In genomic region chr2:239676716-239677454, GRCh38 we compare ENCODE assay signal across 17 cellular contexts.
DNase-seq lines count a peak whose midpoint lies in the region; ATAC-seq and TF ChIP-seq lines count a peak whose summit lies in the region.
"Had no signal": no experiment of that assay in that cellular context is flagged by ENCODE, and none has a peak within 500 bp of the region (broad histone marks: within the 10 kb centered on the region; RNA-seq: fewer than 3 reads in every experiment).

No MANE protein-coding gene starts in this region.

- peak overlapping the region; percentile 63 for H3K27ac ChIP-seq in BLaER1
- H3K27ac ChIP-seq in DND-41 (ENCODE audit: low read length) = no peak overlapping the region
- no peak overlapping the region for H3K27ac ChIP-seq in osteoblast (ENCODE audit: low read depth, low read length)

- peak overlapping the region; percentile 88 for H3K4me2 ChIP-seq in BLaER1
- H3K4me2 ChIP-seq in DND-41 (ENCODE audit: insufficient read depth, low read length) = no peak overlapping the region
- H3K4me2 ChIP-seq in osteoblast (ENCODE audit: insufficient read depth, low read length) = no peak overlapping the region

- DNase-seq in DND-41 (no peak), islet precursor cell (peak; percentile 43), osteoblast (ENCODE audit: insufficient read length, low spot score, missing footprints) (peak; percentile 73), NK-92 (lab: John Stamatoyannopoulos, UW; ENCODE audit: unreplicated experiment) (no peak), NAMALWA (ENCODE audit: low spot score) (no peak), SK-N-DZ (ENCODE audit: low spot score) (no peak)
- DNase-seq in natural killer cell treated with Interleukin-12 subunit alpha and Interleukin-12 subunit beta and Interleukin-15 and Interleukin-18, amount 100 ng/mL, for 72 hours (ENCODE audit: low spot score) = no peak
- DNase-seq: Caco-2; CD4-positive, CD25-positive, alpha-beta regulatory T cell; NCI-H1048; NCI-H1436 treated with DMSO at 0.1 percent for 48 hours; NCI-H2029 treated with DMSO at 0.1 percent for 48 hours; NCI-H510A treated with DMSO at 0.1 percent for 48 hours; SHP77 treated with DMSO at 0.1 percent for 48 hours had no signal

- H3K4me1 ChIP-seq in BLaER1 = peaks cover 47% of the 10 kb centered on the region
- no peaks in the 10 kb centered on the region for H3K4me1 ChIP-seq in DND-41 (ENCODE audit: insufficient read depth, low read length)
- no peaks in the 10 kb centered on the region for H3K4me1 ChIP-seq in osteoblast (ENCODE audit: insufficient read depth, low read length)
- H3K4me1 ChIP-seq: Caco-2 had no signal

- H3K4me3 ChIP-seq in BLaER1 (no peak overlapping the region), DND-41 (ENCODE audit: low read depth in 1 of 2, low read length in 2 of 2) (no peak overlapping the region), osteoblast (ENCODE audit: insufficient read depth, low read length) (no peak overlapping the region)
- H3K4me3 ChIP-seq: K562 had no signal

- no peaks in the 10 kb centered on the region for H3K9me3 Mint-ChIP-seq in natural killer cell treated with Interleukin-12 subunit alpha and Interleukin-12 subunit beta and Interleukin-15 and Interleukin-18, amount 100 ng/mL, for 72 hours
- H3K9me3 Mint-ChIP-seq: H9 had no signal

- no peak overlapping the region for H3K27ac Mint-ChIP-seq in natural killer cell treated with Interleukin-12 subunit alpha and Interleukin-12 subunit beta and Interleukin-15 and Interleukin-18, amount 100 ng/mL, for 72 hours
- H3K27ac Mint-ChIP-seq: CD4-positive, CD25-positive, alpha-beta regulatory T cell had no signal

- peaks cover 12 to 17% of the 10 kb centered on the region in 2 donors for H3K27me3 Mint-ChIP-seq in natural killer cell treated with Interleukin-12 subunit alpha and Interleukin-12 subunit beta and Interleukin-15 and Interleukin-18, amount 100 ng/mL, for 72 hours

- H3K36me3 ChIP-seq in BLaER1 (no peaks in the 10 kb centered on the region), DND-41 (ENCODE audit: insufficient read depth, low read length) (no peaks in the 10 kb centered on the region), osteoblast (ENCODE audit: insufficient read depth, low read length) (no peaks in the 10 kb centered on the region)

- no peaks in the 10 kb centered on the region for H3K27me3 ChIP-seq in BLaER1
- no peaks in the 10 kb centered on the region for H3K27me3 ChIP-seq in DND-41 (ENCODE audit: insufficient read depth, low read length, poor library complexity)
- no peaks in the 10 kb centered on the region for H3K27me3 ChIP-seq in osteoblast (ENCODE audit: insufficient read depth, low read length)

- H3K9me3 ChIP-seq in BLaER1 (no peaks in the 10 kb centered on the region), DND-41 (ENCODE audit: insufficient read depth, low read length, severe bottlenecking) (no peaks in the 10 kb centered on the region), osteoblast (ENCODE audit: low read depth, low read length) (no peaks in the 10 kb centered on the region)
- H3K9me3 ChIP-seq: Caco-2 had no signal

- 0 out of 3 replicates have a peak, but pooled peaks have one; percentile 31 for ATAC-seq in DND-41 (ENCODE audit: insufficient read depth, low read depth)
- no peak for ATAC-seq in natural killer cell treated with Interleukin-12 subunit alpha and Interleukin-12 subunit beta and Interleukin-15 and Interleukin-18, amount 100 ng/mL, for 72 hours
- ATAC-seq: K562 had no signal

- H2AFZ ChIP-seq in DND-41 (ENCODE audit: low read depth, low read length) (no peak overlapping the region), osteoblast (ENCODE audit: low read length) (no peak overlapping the region)

- H3K9ac ChIP-seq in BLaER1 (peak overlapping the region; percentile 10; the same call in 1 of the 2 replicates), DND-41 (ENCODE audit: low read depth, low read length) (no peak overlapping the region)

- no peaks in the 10 kb centered on the region for H4K20me1 ChIP-seq in BLaER1
- no peaks in the 10 kb centered on the region for H4K20me1 ChIP-seq in DND-41 (ENCODE audit: insufficient read depth, low read length)
- H4K20me1 ChIP-seq in osteoblast (ENCODE audit: insufficient read depth, low read length) = no peaks in the 10 kb centered on the region

- TF ChIP-seq CTCF in DND-41 (IDR thresholded peaks at IDR 0.05; ENCODE audit: borderline replicate concordance, extremely low read depth, low read length, poor library complexity, severe bottlenecking) (no peak), osteoblast (IDR thresholded peaks at IDR 0.05; ENCODE audit: extremely low read depth, low read depth, low read length) (no peak)

- no peaks in the 10 kb centered on the region for H3K36me3 Mint-ChIP-seq in natural killer cell treated with Interleukin-12 subunit alpha and Interleukin-12 subunit beta and Interleukin-15 and Interleukin-18, amount 100 ng/mL, for 72 hours
- H3K36me3 Mint-ChIP-seq: CD4-positive, CD25-positive, alpha-beta regulatory T cell had no signal

- H3K4me1 Mint-ChIP-seq in natural killer cell treated with Interleukin-12 subunit alpha and Interleukin-12 subunit beta and Interleukin-15 and Interleukin-18, amount 100 ng/mL, for 72 hours (ENCODE audit: low read depth in 2 of 2) = no peaks in the 10 kb centered on the region
- H3K4me1 Mint-ChIP-seq: CD4-positive, CD25-positive, alpha-beta regulatory T cell; H9 had no signal

- H3K79me2 ChIP-seq in DND-41 (ENCODE audit: insufficient read depth, low read length) (no peaks in the 10 kb centered on the region), osteoblast (ENCODE audit: insufficient read depth, low read length) (no peaks in the 10 kb centered on the region)

- no peak overlapping the region for H3K4me3 Mint-ChIP-seq in natural killer cell treated with Interleukin-12 subunit alpha and Interleukin-12 subunit beta and Interleukin-15 and Interleukin-18, amount 100 ng/mL, for 72 hours
- H3K4me3 Mint-ChIP-seq: H9 had no signal

Comparison
In these comparisons a context has a peak if more than half of its experiments do, and no peak if none do; other contexts are left out.
1. DNase-seq: peak in islet precursor cell (single experiment) and osteoblast (single experiment); none in DND-41 (single experiment), natural killer cell treated with Interleukin-12 subunit alpha and Interleukin-12 subunit beta and Interleukin-15 and Interleukin-18, amount 100 ng/mL, for 72 hours (single experiment), NK-92 (single experiment), NAMALWA (single experiment) and SK-N-DZ (single experiment).